In genomic region chr5:38994329-38994927, GRCh38 we compare ENCODE assay signal across 9 cellular contexts.
A peak's percentile ranks its signal among the peaks of the same experiment; 100 is the strongest.
DNase-seq lines count a peak whose midpoint lies in the region; ATAC-seq, FAIRE-seq and TF ChIP-seq lines count a peak whose summit lies in the region.
"Had no signal": no experiment of that assay in that cellular context is flagged by ENCODE, and none has a peak within 500 bp of the region (broad histone marks: within the 10 kb centered on the region; RNA-seq: fewer than 3 reads in every experiment).

No MANE protein-coding gene starts in this region.

- H3K4me3 ChIP-seq in A549 (no peak overlapping the region), Karpas-422 (ENCODE audit: low read length) (no peak overlapping the region), fibroblast of pulmonary artery (replicated peaks; ENCODE audit: low read depth, low read length) (no peak overlapping the region), neural progenitor cell (no peak overlapping the region)

- TF ChIP-seq POLR2A in A549 (IDR thresholded peaks at IDR 0.05; ENCODE audit: low read length), result no peak

- H4K20me1 ChIP-seq in Karpas-422 (ENCODE audit: insufficient read depth, low read depth, low read length), result no peaks in the 10 kb centered on the region
- H4K20me1 ChIP-seq in neural progenitor cell (ENCODE audit: low read depth), result no peaks in the 10 kb centered on the region

- no peaks in the 10 kb centered on the region for H3K4me1 ChIP-seq in A549
- H3K4me1 ChIP-seq in Karpas-422 (ENCODE audit: low read length), result no peaks in the 10 kb centered on the region
- H3K4me1 ChIP-seq in neural progenitor cell, result peaks cover 11% of the 10 kb centered on the region

- no peak overlapping the region for H3K4me3 Mint-ChIP-seq in neural progenitor cell

- H3K9me2 ChIP-seq in Karpas-422 (replicated peaks; ENCODE audit: insufficient read depth, low read length), result no peaks in the 10 kb centered on the region

- no peak overlapping the region for H2AFZ ChIP-seq in Karpas-422 (ENCODE audit: low read length)
- H2AFZ ChIP-seq in neural progenitor cell (replicated peaks), result no peak overlapping the region

- H3K9me3 ChIP-seq in A549 (peaks cover 5% of the 10 kb centered on the region; the same call in 2 of the 3 replicates), Karpas-422 (ENCODE audit: low read length) (no peaks in the 10 kb centered on the region), neural progenitor cell (ENCODE audit: low read depth) (no peaks in the 10 kb centered on the region)

- no peaks in the 10 kb centered on the region for H3K27me3 Mint-ChIP-seq in neural progenitor cell (ENCODE audit: insufficient read depth, low read depth)

- no peaks in the 10 kb centered on the region for H3K4me1 Mint-ChIP-seq in neural progenitor cell

- H3K9ac ChIP-seq in Karpas-422 (ENCODE audit: low read length), result no peak overlapping the region
- no peak overlapping the region for H3K9ac ChIP-seq in neural progenitor cell

- H3K36me3 ChIP-seq in Karpas-422 (ENCODE audit: insufficient read depth, low read length), result peaks cover 27% of the 10 kb centered on the region
- peaks cover 8% of the 10 kb centered on the region for H3K36me3 ChIP-seq in neural progenitor cell

- H3K27ac ChIP-seq in A549 (no peak overlapping the region; a peak in 1 of 6 replicates), Karpas-422 (ENCODE audit: low read length) (no peak overlapping the region), neural progenitor cell (no peak overlapping the region)
- H3K27ac ChIP-seq: HL-60 had no signal

- TF ChIP-seq EP300 in A549 (IDR thresholded peaks at IDR 0.05), result no peak

- CTCF ChIA-PET in A549 (lab: Yijun Ruan, JAX), result interaction anchor here (0.6 to 1.2 kb wide), 9 partner anchors 11 to 1246 kb away, joined by 3 to 6 read pairs (median 4); no protein-coding TSS in a partner anchor

- POLR2A ChIA-PET in A549 (lab: Yijun Ruan, JAX), result no interaction called here

- peak; percentile 69 to 82 for TF ChIP-seq RAD21 in A549 (conservative IDR thresholded peaks at IDR 0.05 in 1 of 2, IDR thresholded peaks at IDR 0.05 in 1 of 2)

- H3K4me2 ChIP-seq in A549 (0 out of 3 replicates have a peak overlapping the region, but pooled peaks have one; percentile 9), Karpas-422 (ENCODE audit: low read depth, low read length, poor library complexity, severe bottlenecking) (no peak overlapping the region), neural progenitor cell (no peak overlapping the region)

- peak; percentile 86 to 91 for ATAC-seq in A549
- peak; percentile 90 for ATAC-seq in SK-N-SH treated with all-trans-retinoic acid at 6 μM for 48 hours
- no peak for ATAC-seq in HG02588 (IDR thresholded peaks at IDR 0.05; ENCODE audit: unreplicated experiment)
- no peak for ATAC-seq in GM21825 (IDR thresholded peaks at IDR 0.05; ENCODE audit: unreplicated experiment)

- WGBS in A549 (ENCODE audit: missing lambda C conversion rate), result 22% methylated on average over 5 of the region's 5 CpGs

- no peak for FAIRE-seq in A549 (lab: Jason Lieb, UNC)

- H3K9me3 Mint-ChIP-seq in neural progenitor cell, result peaks cover 13% of the 10 kb centered on the region

- peaks cover 10% of the 10 kb centered on the region for H3F3A ChIP-seq in neural progenitor cell (ENCODE audit: low read depth)

- H3K27me3 ChIP-seq in Karpas-422 (ENCODE audit: low read length) (no peaks in the 10 kb centered on the region), neural progenitor cell (no peaks in the 10 kb centered on the region)

- H3K79me2 ChIP-seq in Karpas-422 (ENCODE audit: low read length) (peaks cover 52% of the 10 kb centered on the region), neural progenitor cell (ENCODE audit: low read depth) (no peaks in the 10 kb centered on the region)

- DNase-seq in A549 (ENCODE audit: low read depth in 1 of 2, low spot score in 1 of 2) (peak; percentile 24 to 84), EH (ENCODE audit: low read depth) (peak; percentile 79), Karpas-422 (peak; percentile 82), fibroblast of pulmonary artery (ENCODE audit: low read depth) (peak; percentile 82), neural progenitor cell (ENCODE audit: low spot score) (peak; percentile 59)

- TF ChIP-seq CTCF in A549 (IDR thresholded peaks at IDR 0.05) (peak; percentile 79), fibroblast of pulmonary artery (IDR thresholded peaks at IDR 0.05; ENCODE audit: low read length, missing control alignments) (peak; percentile 56), neural progenitor cell (IDR thresholded peaks at IDR 0.05) (peak; percentile 52)

- no peak overlapping the region for H3K27ac Mint-ChIP-seq in neural progenitor cell

- H3K36me3 Mint-ChIP-seq in neural progenitor cell, result peaks cover 25% of the 10 kb centered on the region

TF ChIP-seq in A549, 52 proteins besides CTCF, POLR2A, EP300 and RAD21:
- peak; percentile 52 for TF ChIP-seq SMC3 (IDR thresholded peaks at IDR 0.05)
- no peak for TF ChIP-seq FOSB (CRISPR knock-in tag; IDR thresholded peaks at IDR 0.05)

TF ChIP-seq in SK-N-SH treated with all-trans-retinoic acid at 6 μM for 48 hours, 23 proteins besides CTCF, POLR2A, EP300 and RAD21:
- TF ChIP-seq OSR1 (CRISPR knock-in tag; IDR thresholded peaks at IDR 0.05), result no peak
- TF ChIP-seq ARNTL (CRISPR knock-in tag; IDR thresholded peaks at IDR 0.05; ENCODE audit: borderline replicate concordance, low read depth), result no peak
- no peak for TF ChIP-seq PATZ1 (CRISPR knock-in tag; IDR thresholded peaks at IDR 0.05; ENCODE audit: borderline replicate concordance)
- no peak for TF ChIP-seq ZNF8 (CRISPR knock-in tag; IDR thresholded peaks at IDR 0.05)
- TF ChIP-seq ZNF565 (CRISPR knock-in tag; conservative IDR thresholded peaks at IDR 0.05; ENCODE audit: low read depth), result no peak
- no peak for TF ChIP-seq RARB (CRISPR knock-in tag; IDR thresholded peaks at IDR 0.05)
- TF ChIP-seq BACH2 (CRISPR knock-in tag; IDR thresholded peaks at IDR 0.05; ENCODE audit: borderline replicate concordance), result no peak
- TF ChIP-seq TSHZ2 (CRISPR knock-in tag; IDR thresholded peaks at IDR 0.05), result no peak
- TF ChIP-seq CSDC2 (CRISPR knock-in tag; IDR thresholded peaks at IDR 0.05), result no peak
- TF ChIP-seq PPARA (CRISPR knock-in tag; IDR thresholded peaks at IDR 0.05; ENCODE audit: borderline replicate concordance), result no peak
TF ChIP-seq in SK-N-SH treated with all-trans-retinoic acid at 6 μM for 48 hours: peak in this region for 0.

Comparison
In these comparisons a context has a peak if more than half of its experiments do, and no peak if none do; other contexts are left out.
1. ATAC-seq: peak in A549 (2 of 2) and SK-N-SH treated with all-trans-retinoic acid at 6 μM for 48 hours (single experiment); none in HG02588 (single experiment) and GM21825 (single experiment).
2. Peak in every context shown above with its lines, with median percentiles within 50 percentile points of each other: DNase-seq and CTCF ChIP-seq.